Comparison of ENCODE assay signal across 9 cellular contexts in the genomic region with DNA sequence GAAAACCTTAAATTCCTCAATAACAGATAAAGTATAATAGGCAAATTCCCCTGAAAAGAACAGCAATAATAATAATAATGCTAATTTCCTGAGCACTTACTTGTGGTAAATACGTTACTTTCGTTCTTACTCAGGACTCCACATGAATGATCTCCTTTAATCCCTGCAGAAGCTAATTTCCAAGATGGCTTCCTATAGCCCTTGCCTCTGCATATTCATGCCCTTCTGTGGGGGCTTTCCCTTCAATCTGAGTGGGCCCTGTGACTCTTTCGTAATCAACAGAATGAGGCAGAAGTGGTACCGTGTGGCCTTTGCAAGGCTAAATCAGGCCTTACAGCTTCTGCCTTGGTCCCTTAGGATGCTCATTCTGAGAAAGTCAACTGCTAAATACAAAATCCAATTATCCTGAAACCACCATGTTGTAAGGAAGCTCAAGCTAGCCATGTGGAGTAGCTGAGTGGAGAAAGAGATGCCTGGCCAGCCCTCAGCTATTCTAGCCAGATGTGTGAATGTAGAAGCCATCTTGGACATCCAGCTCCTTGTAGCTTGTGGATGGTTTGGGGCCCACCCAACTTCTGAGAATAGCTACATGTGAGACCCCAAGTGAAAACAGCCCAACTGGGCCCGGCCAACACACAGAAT. TPM values are rescaled to one million over a fixed set of nuclear protein-coding genes. Genes with fewer than 3 reads are reported as not detected.
DNase-seq lines count a peak whose midpoint lies in the region; ATAC-seq, FAIRE-seq and TF ChIP-seq lines count a peak whose summit lies in the region.
"Had no signal": no experiment of that assay in that cellular context is flagged by ENCODE, and none has a peak within 500 bp of the region (broad histone marks: within the 10 kb centered on the region; RNA-seq: fewer than 3 reads in every experiment).

No MANE protein-coding gene starts in this region.

- no peaks in the 10 kb centered on the region for H3K36me3 Mint-ChIP-seq in astrocyte (ENCODE audit: low read depth, unreplicated experiment)

- 0 out of 22 replicates have a peak, but pooled peaks cover 0 to 3% (median 0%) of the 10 kb centered on the region in 11 experiments for H3K27me3 ChIP-seq in BLaER1 treated with 17β-estradiol and CSF1 and Interleukin-3, amounts not matched to agents 10 nM and 100 nM
- H3K27me3 ChIP-seq in astrocyte (ENCODE audit: insufficient read depth, low read length) (no peaks in the 10 kb centered on the region), MM.1S (replicated peaks; ENCODE audit: insufficient read depth, low read length) (no peaks in the 10 kb centered on the region), stomach (no peaks in the 10 kb centered on the region)
- H3K27me3 ChIP-seq: Peyer's patch had no signal

- no peak overlapping the region for H2AFZ ChIP-seq in astrocyte (ENCODE audit: low read depth, low read length)
- H2AFZ ChIP-seq in MM.1S (ENCODE audit: low read length): no peak overlapping the region

- FAIRE-seq in astrocyte (lab: Jason Lieb, UNC): no peak

- intact Hi-C loops in stomach (cut with DNase I; ENCODE audit: low total_unique reads): no loop called here

- peak overlapping the region; percentile 77 to 94 (median 88) for H3K4me2 ChIP-seq in BLaER1 treated with 17β-estradiol and CSF1 and Interleukin-3, amounts not matched to agents 10 nM and 100 nM
- H3K4me2 ChIP-seq in astrocyte (ENCODE audit: low read length): no peak overlapping the region
- H3K4me2 ChIP-seq in MM.1S (ENCODE audit: low read depth, low read length): no peak overlapping the region

- peak overlapping the region in 10 of 11 experiments; percentile 65 to 83 (median 77); a peak in 20 of 22 replicates for H3K27ac ChIP-seq in BLaER1 treated with 17β-estradiol and CSF1 and Interleukin-3, amounts not matched to agents 10 nM and 100 nM
- H3K27ac ChIP-seq in astrocyte (ENCODE audit: low read depth, low read length) (no peak overlapping the region), MM.1S (ENCODE audit: low read length) (no peak overlapping the region), stomach (peak overlapping the region in 1 of 5 donors; percentile 73)

- ATAC-seq in GM18868 (IDR thresholded peaks at IDR 0.05; ENCODE audit: unreplicated experiment) (peak; percentile 68), HG03432 (IDR thresholded peaks at IDR 0.05; ENCODE audit: unreplicated experiment) (peak; percentile 68)

- H3K9ac ChIP-seq in BLaER1 treated with 17β-estradiol and CSF1 and Interleukin-3, amounts not matched to agents 10 nM and 100 nM: peak overlapping the region in 5 of 11 experiments; percentile 61 to 75 (median 67); a peak in 2 of 22 replicates
- H3K9ac ChIP-seq in astrocyte (ENCODE audit: low read length) (no peak overlapping the region), MM.1S (ENCODE audit: low read length) (no peak overlapping the region)

- no peaks in the 10 kb centered on the region for H3K9me2 ChIP-seq in MM.1S (replicated peaks; ENCODE audit: insufficient read depth, low read length)

- no peaks in the 10 kb centered on the region for H3K79me2 ChIP-seq in astrocyte (ENCODE audit: insufficient read depth, low read length)
- H3K79me2 ChIP-seq in MM.1S (ENCODE audit: low read length): no peaks in the 10 kb centered on the region

- H3K27ac Mint-ChIP-seq in astrocyte (ENCODE audit: unreplicated experiment): peak overlapping the region; percentile 68

- peaks cover 59 to 79% (median 69%) of the 10 kb centered on the region in 10 experiments for H3K4me1 ChIP-seq in BLaER1 treated with 17β-estradiol and CSF1 and Interleukin-3, amounts not matched to agents 10 nM and 100 nM
- H3K4me1 ChIP-seq in astrocyte (ENCODE audit: insufficient read depth, low read length) (peaks cover 11% of the 10 kb centered on the region), MM.1S (ENCODE audit: low read length) (0 out of 2 replicates have a peak, but pooled peaks cover 11% of the 10 kb centered on the region), stomach (peaks cover 0 to 60% (median 28%) of the 10 kb centered on the region in 4 donors)

- no peak for TF ChIP-seq POLR2A in stomach (IDR thresholded peaks at IDR 0.05)

- H3K9me3 ChIP-seq in BLaER1 treated with 17β-estradiol and CSF1 and Interleukin-3, amounts not matched to agents 10 nM and 100 nM (replicated peaks in 1 of 11): peaks cover 8 to 21% (median 13%) of the 10 kb centered on the region in 11 experiments; a peak in 20 of 22 replicates
- H3K9me3 ChIP-seq in astrocyte (ENCODE audit: insufficient read depth, low read depth, low read length): peaks cover 3% of the 10 kb centered on the region
- H3K9me3 ChIP-seq in MM.1S (replicated peaks; ENCODE audit: insufficient read depth, low read length): no peaks in the 10 kb centered on the region
- no peaks in the 10 kb centered on the region for H3K9me3 ChIP-seq in stomach
- H3K9me3 ChIP-seq: Peyer's patch had no signal

- TF ChIP-seq CTCF in astrocyte (IDR thresholded peaks at IDR 0.05; ENCODE audit: insufficient read depth, low read depth, low read length) (no peak), MM.1S (IDR thresholded peaks at IDR 0.05; ENCODE audit: low read length) (no peak), stomach (IDR thresholded peaks at IDR 0.05) (no peak)

- 67 to 87% (median 81%) methylated on average over 5 of the region's 5 CpGs for WGBS in stomach, 5 donors

- no peaks in the 10 kb centered on the region for H4K20me1 ChIP-seq in BLaER1 treated with 17β-estradiol and CSF1 and Interleukin-3, amounts not matched to agents 10 nM and 100 nM
- no peaks in the 10 kb centered on the region for H4K20me1 ChIP-seq in astrocyte (ENCODE audit: insufficient read depth, low read length)
- H4K20me1 ChIP-seq in MM.1S (ENCODE audit: insufficient read depth, low read length): no peaks in the 10 kb centered on the region

- H3K9me3 Mint-ChIP-seq in astrocyte (ENCODE audit: unreplicated experiment): peaks cover 8% of the 10 kb centered on the region

- peaks cover 32% of the 10 kb centered on the region for H3K4me1 Mint-ChIP-seq in astrocyte (ENCODE audit: low read depth, unreplicated experiment)

- peak overlapping the region in 6 of 10 experiments; percentile 32 to 60 (median 38); a peak in 7 of 20 replicates for H3K4me3 ChIP-seq in BLaER1 treated with 17β-estradiol and CSF1 and Interleukin-3, amounts not matched to agents 10 nM and 100 nM
- no peak overlapping the region for H3K4me3 ChIP-seq in astrocyte (ENCODE audit: insufficient read depth, low read depth, low read length)
- H3K4me3 ChIP-seq in MM.1S (ENCODE audit: low read length): no peak overlapping the region
- no peak overlapping the region for H3K4me3 ChIP-seq in stomach
- H3K4me3 ChIP-seq: Peyer's patch had no signal

- no peaks in the 10 kb centered on the region for H3K36me3 ChIP-seq in BLaER1 treated with 17β-estradiol and CSF1 and Interleukin-3, amounts not matched to agents 10 nM and 100 nM
- no peaks in the 10 kb centered on the region for H3K36me3 ChIP-seq in astrocyte (ENCODE audit: insufficient read depth, low read length)
- no peaks in the 10 kb centered on the region for H3K36me3 ChIP-seq in MM.1S (replicated peaks; ENCODE audit: insufficient read depth, low read length)
- H3K36me3 ChIP-seq in stomach: no peaks in the 10 kb centered on the region
- H3K36me3 ChIP-seq: Peyer's patch had no signal

- TF ChIP-seq EP300 in stomach (IDR thresholded peaks at IDR 0.05): no peak

- DNase-seq in astrocyte (ENCODE audit: low read depth) (no peak), MM.1S (no peak), T-helper 9 cell (no peak), stomach (no peak)
- no peak for DNase-seq in activated CD8-positive, alpha-beta memory T cell treated with anti-CD3 and anti-CD28 coated beads, Interleukin-2, amount 50 U/mL, for 4 hours
- DNase-seq: Peyer's patch had no signal

- H3F3A ChIP-seq in MM.1S (ENCODE audit: insufficient read depth, low read length): no peaks in the 10 kb centered on the region

- no peak overlapping the region for H3K4me3 Mint-ChIP-seq in astrocyte (ENCODE audit: unreplicated experiment)

- H3K27me3 Mint-ChIP-seq in astrocyte (ENCODE audit: low read depth, unreplicated experiment): peaks cover 9% of the 10 kb centered on the region

RNA-seq across cellular contexts. Expression of gene MCUR1, which starts 50.5 kb away (rescaled TPM):
- 21.5 and 21.8 TPM in 2 replicates for total RNA-seq in astrocyte
- 10 to 100 TPM in 2 of 5 donors, 1 to 10 TPM in 3; 2.3 to 11.9 (median 5.5) TPM for total RNA-seq in stomach
- polyA plus RNA-seq in stomach: 10 to 100 TPM in 2 of 3 donors, 1 to 10 TPM in 1; 7.5 to 16.4 (median 16.4) TPM

RNA-seq across cellular contexts. Expression of gene RANBP9, which starts 52.2 kb away (rescaled TPM):
- total RNA-seq in astrocyte: 42.1 and 43.7 TPM in 2 replicates
- 10 to 100 TPM; 17.4 to 51.4 (median 21.0) TPM for total RNA-seq in stomach
- 10 to 100 TPM; 13.1 to 21.8 (median 18.6) TPM for polyA plus RNA-seq in stomach

Comparison
In these comparisons a context has a peak if more than half of its experiments do, and no peak if none do; other contexts are left out.
1. H3K27ac ChIP-seq: peak in BLaER1 treated with 17β-estradiol and CSF1 and Interleukin-3, amounts not matched to agents 10 nM and 100 nM (10 of 11); none in astrocyte (single experiment) and MM.1S (single experiment).
2. H3K4me2 ChIP-seq: peak in BLaER1 treated with 17β-estradiol and CSF1 and Interleukin-3, amounts not matched to agents 10 nM and 100 nM (11 of 11); none in astrocyte (single experiment) and MM.1S (single experiment).
3. H3K4me3 ChIP-seq: peak in BLaER1 treated with 17β-estradiol and CSF1 and Interleukin-3, amounts not matched to agents 10 nM and 100 nM (6 of 10); none in astrocyte (single experiment), MM.1S (single experiment) and stomach (0 of 4).